Comparison of ENCODE assay signal across 23 cellular contexts in the genomic region with DNA sequence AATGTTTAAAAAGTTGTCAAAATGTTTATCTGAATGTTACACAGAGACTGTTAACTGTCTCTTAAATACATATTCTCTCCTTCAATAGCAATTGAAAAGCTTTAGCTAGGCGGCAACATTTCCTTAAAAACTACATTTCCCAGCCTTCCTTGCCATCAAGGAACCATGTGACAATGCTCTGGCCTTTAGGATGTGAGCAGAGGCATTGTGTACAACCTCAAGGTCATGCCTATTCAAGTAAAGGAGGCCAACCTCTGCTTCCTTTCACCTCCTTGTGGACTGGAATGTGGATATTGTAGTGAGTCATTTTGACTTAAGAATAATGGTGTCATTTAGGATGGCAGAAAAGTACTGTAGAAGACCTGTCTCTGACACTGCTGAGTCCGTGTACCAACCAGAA. TPM values are rescaled to one million over a fixed set of nuclear protein-coding genes. Genes with fewer than 3 reads are reported as not detected.
A peak's percentile ranks its signal among the peaks of the same experiment; 100 is the strongest.
DNase-seq lines count a peak whose midpoint lies in the region; ATAC-seq, FAIRE-seq and TF ChIP-seq lines count a peak whose summit lies in the region.
"Had no signal": no experiment of that assay in that cellular context is flagged by ENCODE, and none has a peak within 500 bp of the region (broad histone marks: within the 10 kb centered on the region; RNA-seq: fewer than 3 reads in every experiment).

No MANE protein-coding gene starts in this region.

- H3K4me1 ChIP-seq in left ventricle myocardium inferior = peaks cover 51% of the 10 kb centered on the region
- H3K4me1 ChIP-seq: gastrocnemius medialis, upper lobe of right lung had no signal

- H3K27ac ChIP-seq in left ventricle myocardium inferior (replicated peaks) = peak overlapping the region; percentile 58
- no peak overlapping the region for H3K27ac ChIP-seq in epithelial cell of prostate
- no peak overlapping the region for H3K27ac ChIP-seq in substantia nigra (ENCODE audit: low read depth, low read length, poor library complexity, severe bottlenecking)
- H3K27ac ChIP-seq: gastrocnemius medialis, upper lobe of right lung had no signal

- peak; percentile 55 for FAIRE-seq in urothelium cell line (lab: Jason Lieb, UNC)
- no peak for FAIRE-seq in D721Med (lab: Jason Lieb, UNC)
- FAIRE-seq: endometrium, G401.6 had no signal

- H3K4me3 ChIP-seq in left ventricle myocardium inferior = no peak overlapping the region
- no peak overlapping the region for H3K4me3 ChIP-seq in NB4 (ENCODE audit: low read depth, low read length)
- H3K4me3 ChIP-seq: gastrocnemius medialis, upper lobe of right lung had no signal

- DNase-seq in left ventricle myocardium inferior (no peak), left cardiac atrium (no peak), NB4 (ENCODE audit: low read depth) (peak; percentile 17), epithelial cell of prostate (ENCODE audit: low read depth, low spot score) (peak; percentile 3), urothelium cell line (ENCODE audit: low spot score) (peak; percentile 63), D721Med (ENCODE audit: insufficient read length, low spot score) (no peak), substantia nigra (lab: John Stamatoyannopoulos, UW) (no peak)
- DNase-seq: activated B cell treated with CpG ODN at 0.5 μM for 24 hours; activated CD8-positive, alpha-beta memory T cell treated with anti-CD3 and anti-CD28 coated beads for 24 hours; CD8-positive, alpha-beta T cell; gastrocnemius medialis; NCI-H526 treated with DMSO at 0.1 percent for 48 hours; occipital lobe; T-helper 1 cell; upper lobe of right lung had no signal

- no peaks in the 10 kb centered on the region for H3K27me3 ChIP-seq in left ventricle myocardium inferior (ENCODE audit: low read depth)
- H3K27me3 ChIP-seq: gastrocnemius medialis, upper lobe of right lung had no signal

- ATAC-seq in left cardiac atrium (no peak), HG03442 (IDR thresholded peaks at IDR 0.05; ENCODE audit: unreplicated experiment) (no peak)
- ATAC-seq: CD8-positive, alpha-beta T cell; gastrocnemius medialis; stimulated activated memory B cell treated with anti-CD40 and anti-IgM and Interleukin-4, amounts not matched to agents 10 μg/mL and 1 μg/mL and 100 μg/mL, for 72 hours; upper lobe of right lung had no signal

- intact Hi-C loops in left ventricle myocardium inferior (cut with micrococcal nuclease) = no loop called here
- intact Hi-C loops in left cardiac atrium (cut with DNase I) = no loop called here

- peaks cover 9% of the 10 kb centered on the region for H3K9me3 ChIP-seq in left ventricle myocardium inferior (replicated peaks)
- H3K9me3 ChIP-seq: gastrocnemius medialis, upper lobe of right lung had no signal

- TF ChIP-seq POLR2A in NB4 (IDR thresholded peaks at IDR 0.05; ENCODE audit: extremely low read depth, insufficient read length) = no peak

- TF ChIP-seq CTCF in left ventricle myocardium inferior (IDR thresholded peaks at IDR 0.05; ENCODE audit: borderline replicate concordance) = no peak
- no peak for TF ChIP-seq CTCF in NB4 (IDR thresholded peaks at IDR 0.05; ENCODE audit: low read depth, low read length)
- no peak for TF ChIP-seq CTCF in D721Med (IDR thresholded peaks at IDR 0.05; ENCODE audit: insufficient read depth, missing control alignments)

- H3K36me3 ChIP-seq in left ventricle myocardium inferior = no peaks in the 10 kb centered on the region
- H3K36me3 ChIP-seq: gastrocnemius medialis, upper lobe of right lung had no signal

RNA-seq across cellular contexts. Expression of a gene that starts 23.7 kb away (rescaled TPM):
- total RNA-seq in left ventricle myocardium inferior (not detected), left cardiac atrium (not detected)
- total RNA-seq: activated B cell treated with CpG ODN at 0.5 μM for 24 hours; activated T-helper 2 cell treated with anti-CD3 and anti-CD28 coated beads, Interferon-gamma antibody, Interleukin-2, Interleukin-4, amounts not matched to agents 10 μg/mL and 5 μg/mL and 100 μg/mL, durations not matched to agents 14 hours and 24 hours and 36 hours; CD8-positive, alpha-beta T cell; chondrocyte; gastrocnemius medialis; mononuclear cell; occipital lobe; skeletal muscle tissue; upper lobe of right lung had no signal

Comparison
In these comparisons a context has a peak if more than half of its experiments do, and no peak if none do; other contexts are left out.
1. DNase-seq: peak in NB4 (single experiment), epithelial cell of prostate (single experiment) and urothelium cell line (single experiment); none in left ventricle myocardium inferior (single experiment), left cardiac atrium (single experiment), D721Med (single experiment) and substantia nigra (0 of 49).